ENCODE assay signal across 1 cellular context in the genomic region with DNA sequence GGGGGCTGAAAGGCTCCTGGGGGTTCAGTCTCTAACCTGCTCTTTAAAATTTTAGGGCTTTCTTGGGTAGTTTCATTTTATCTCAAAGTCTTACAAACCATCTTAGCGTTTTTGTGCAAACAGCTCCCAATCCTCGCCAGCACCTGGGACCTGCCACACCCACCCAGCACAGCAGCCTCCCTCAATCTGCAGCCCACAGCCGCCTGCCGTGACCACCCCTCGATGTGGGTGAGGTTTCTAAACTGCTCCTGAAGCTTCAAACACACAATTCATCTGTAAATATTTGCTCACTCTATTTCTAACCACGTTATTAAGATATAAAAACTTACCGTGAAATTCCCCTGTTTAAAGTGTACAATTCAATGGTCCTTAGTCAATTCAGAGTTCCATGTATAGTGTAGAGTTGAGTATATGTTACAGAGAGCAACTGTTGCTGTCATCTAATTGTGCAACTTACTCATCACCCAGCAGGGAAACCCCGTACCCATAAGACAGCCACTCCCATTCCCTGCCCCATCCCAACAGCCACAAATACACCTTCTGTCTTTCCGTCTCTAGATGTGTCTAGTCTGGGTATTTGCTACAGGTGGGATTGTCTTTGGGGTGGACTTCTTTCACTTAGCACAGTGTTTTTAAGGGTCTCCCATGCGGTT.
TF ChIP-seq lines count a peak whose summit lies in the region.

No MANE protein-coding gene starts in this region.

TF ChIP-seq in SK-N-SH, 30 proteins besides CTCF, POLR2A, EP300 and RAD21 (continued from another document):
- TF ChIP-seq, protein P1, sequence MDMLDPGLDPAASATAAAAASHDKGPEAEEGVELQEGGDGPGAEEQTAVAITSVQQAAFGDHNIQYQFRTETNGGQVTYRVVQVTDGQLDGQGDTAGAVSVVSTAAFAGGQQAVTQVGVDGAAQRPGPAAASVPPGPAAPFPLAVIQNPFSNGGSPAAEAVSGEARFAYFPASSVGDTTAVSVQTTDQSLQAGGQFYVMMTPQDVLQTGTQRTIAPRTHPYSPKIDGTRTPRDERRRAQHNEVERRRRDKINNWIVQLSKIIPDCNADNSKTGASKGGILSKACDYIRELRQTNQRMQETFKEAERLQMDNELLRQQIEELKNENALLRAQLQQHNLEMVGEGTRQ (IDR thresholded peaks at IDR 0.05; ENCODE audit: borderline replicate concordance, low read depth, low read length) = no peak
- no peak for TF ChIP-seq NRF1 (IDR thresholded peaks at IDR 0.05; ENCODE audit: low read depth, low read length)
- no peak for TF ChIP-seq FOXJ3 (CRISPR knock-in tag; IDR thresholded peaks at IDR 0.05)
- no peak for TF ChIP-seq TAF1 (IDR thresholded peaks at IDR 0.05; ENCODE audit: borderline replicate concordance, low read depth, low read length)
